In genomic region chr3:142027713-142028112, GRCh38 we compare ENCODE assay signal across 8 cellular contexts.
DNase-seq lines count a peak whose midpoint lies in the region; ATAC-seq and TF ChIP-seq lines count a peak whose summit lies in the region.

No MANE protein-coding gene starts in this region.

- intact Hi-C loops in activated CD4-positive, alpha-beta memory T cell treated with anti-CD3 and anti-CD28 coated beads for 36 hours (cut with micrococcal nuclease): loop anchor here (5.0 to 10.0 kb wide), 2 partner anchors 63 to 120 kb away; partner anchors contain the start of gene TFDP2
- intact Hi-C loops in heart left ventricle (cut with DNase I): loop anchor here in 1 of 10 donors (10.0 kb wide), 1 partner anchor 197 kb away; the partner anchor contains the start of gene GK5

- H3K9ac ChIP-seq in Loucy (ENCODE audit: low read depth, low read length, poor library complexity, severe bottlenecking): peak overlapping the region; percentile 75

- peaks cover 28% of the 10 kb centered on the region for H3K4me1 ChIP-seq in Loucy (ENCODE audit: insufficient read depth, low read length, poor library complexity, severe bottlenecking)
- H3K4me1 ChIP-seq in heart left ventricle: peaks cover 0 to 40% (median 7%) of the 10 kb centered on the region in 12 donors

- peaks cover 17% of the 10 kb centered on the region for H3K4me1 Mint-ChIP-seq in activated CD4-positive, alpha-beta memory T cell treated with anti-CD3 and anti-CD28 coated beads for 36 hours (ENCODE audit: low read depth)

- peak overlapping the region; percentile 48 for H3K4me3 Mint-ChIP-seq in activated CD4-positive, alpha-beta memory T cell treated with anti-CD3 and anti-CD28 coated beads for 36 hours

- H2AFZ ChIP-seq in Loucy (ENCODE audit: low read length): no peak overlapping the region

- H3K36me3 Mint-ChIP-seq in activated CD4-positive, alpha-beta memory T cell treated with anti-CD3 and anti-CD28 coated beads for 36 hours: no peaks in the 10 kb centered on the region

- peaks cover 31% of the 10 kb centered on the region for H4K20me1 ChIP-seq in Loucy (ENCODE audit: insufficient read depth, low read length, poor library complexity, severe bottlenecking)

- no peaks in the 10 kb centered on the region for H3K27me3 Mint-ChIP-seq in activated CD4-positive, alpha-beta memory T cell treated with anti-CD3 and anti-CD28 coated beads for 36 hours

- no peak for TF ChIP-seq POLR2A in heart left ventricle (IDR thresholded peaks at IDR 0.05)

- H3K27me3 ChIP-seq in Loucy (ENCODE audit: insufficient read depth, low read length, poor library complexity, severe bottlenecking) (no peaks in the 10 kb centered on the region), heart left ventricle (no peaks in the 10 kb centered on the region)

- POLR2A ChIA-PET in activated CD4-positive, alpha-beta memory T cell treated with anti-CD3 and anti-CD28 coated beads for 36 hours (lab: Charles Lee): no interaction called here

- no peaks in the 10 kb centered on the region for H3K9me3 ChIP-seq in Loucy (ENCODE audit: insufficient read depth, low read depth, low read length)
- no peaks in the 10 kb centered on the region for H3K9me3 ChIP-seq in heart left ventricle

- DNase-seq in EH (ENCODE audit: low read depth): peak; percentile 58
- DNase-seq in activated CD4-positive, alpha-beta memory T cell treated with anti-CD3 and anti-CD28 coated beads for 36 hours: peak; percentile 54
- no peak for DNase-seq in heart left ventricle
- DNase-seq in pulmonary artery endothelial cell (ENCODE audit: low read depth, low spot score): peak; percentile 13
- DNase-seq in cerebellar nuclear complex (lab: John Stamatoyannopoulos, UW): no peak
- no peak for DNase-seq in SK-N-DZ (ENCODE audit: low spot score)

- CTCF ChIA-PET in activated CD4-positive, alpha-beta memory T cell treated with anti-CD3 and anti-CD28 coated beads for 36 hours (lab: Charles Lee): no interaction called here

- H3K36me3 ChIP-seq in Loucy (ENCODE audit: insufficient read depth, low read length) (no peaks in the 10 kb centered on the region), heart left ventricle (no peaks in the 10 kb centered on the region)

- H3K4me2 ChIP-seq in Loucy (ENCODE audit: low read depth, low read length, poor library complexity, severe bottlenecking): peak overlapping the region; percentile 72

- 1 to 5% (median 2%) methylated on average over 2 of the region's 2 CpGs for WGBS in heart left ventricle, 4 donors

- no peaks in the 10 kb centered on the region for H3K9me2 ChIP-seq in Loucy (replicated peaks; ENCODE audit: low read depth, low read length)

- ATAC-seq in GM21526 (IDR thresholded peaks at IDR 0.05; ENCODE audit: low FRiP score, unreplicated experiment): peak; percentile 54
- ATAC-seq in heart left ventricle: peak; percentile 60 to 81 (median 70)

- H3F3A ChIP-seq in Loucy (ENCODE audit: low read depth): peaks cover 5% of the 10 kb centered on the region; the same call in 1 of the 2 replicates

- peak overlapping the region in 10 of 12 donors; percentile 1 to 69 (median 48) for H3K27ac ChIP-seq in heart left ventricle

- H3K4me3 ChIP-seq in Loucy (ENCODE audit: low read length, poor library complexity, severe bottlenecking) (peak overlapping the region; percentile 73), heart left ventricle (peak overlapping the region; percentile 20 to 64 (median 49))

- peaks cover 53% of the 10 kb centered on the region for H3K79me2 ChIP-seq in Loucy (ENCODE audit: insufficient read depth, low read length)

- no peak overlapping the region for H3K27ac Mint-ChIP-seq in activated CD4-positive, alpha-beta memory T cell treated with anti-CD3 and anti-CD28 coated beads for 36 hours

- H3K9me3 Mint-ChIP-seq in activated CD4-positive, alpha-beta memory T cell treated with anti-CD3 and anti-CD28 coated beads for 36 hours: no peaks in the 10 kb centered on the region

- no peak for TF ChIP-seq CTCF in Loucy (conservative IDR thresholded peaks at IDR 0.05; ENCODE audit: low read length)
- no peak for TF ChIP-seq CTCF in heart left ventricle (IDR thresholded peaks at IDR 0.05)

Comparison
In these comparisons a context has a peak if more than half of its experiments do, and no peak if none do; other contexts are left out.
1. DNase-seq: peak in EH (single experiment), activated CD4-positive, alpha-beta memory T cell treated with anti-CD3 and anti-CD28 coated beads for 36 hours (single experiment) and pulmonary artery endothelial cell (single experiment); none in heart left ventricle (0 of 5), cerebellar nuclear complex (0 of 2) and SK-N-DZ (single experiment).